Comparison of ENCODE assay signal across 8 cellular contexts in the genomic region with DNA sequence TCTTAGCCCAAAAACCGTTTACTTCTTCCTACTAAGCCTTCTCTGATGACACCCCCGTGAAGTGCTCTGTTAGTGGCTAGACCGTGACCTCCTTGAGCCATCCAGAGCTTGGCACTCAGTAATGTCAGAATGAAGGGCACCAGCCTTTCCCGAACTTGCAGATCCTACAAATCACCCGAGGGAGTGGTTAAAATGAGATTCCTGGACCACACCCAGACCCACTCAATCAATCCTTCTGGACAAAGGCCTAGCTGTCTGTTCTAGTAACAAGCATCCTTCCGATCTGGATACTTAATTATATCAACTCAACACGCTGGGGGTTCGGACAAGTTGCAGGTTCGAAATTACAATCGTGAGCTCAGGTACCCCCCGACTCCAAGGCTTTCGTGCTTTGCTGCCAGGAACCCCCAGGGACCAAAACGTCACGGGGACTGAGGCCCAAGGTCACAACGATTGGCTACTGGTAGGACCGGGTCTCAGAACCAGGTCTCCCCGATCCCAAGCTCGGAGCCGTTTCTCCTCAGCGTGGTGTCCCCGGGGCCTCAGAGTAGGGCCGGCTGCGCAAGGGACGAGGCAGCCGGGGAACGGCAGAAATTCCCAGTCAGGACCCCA. TPM values are rescaled to one million over a fixed set of nuclear protein-coding genes. Genes with fewer than 3 reads are reported as not detected.
DNase-seq lines count a peak whose midpoint lies in the region; ATAC-seq and TF ChIP-seq lines count a peak whose summit lies in the region.

No MANE protein-coding gene starts in this region.

- ATAC-seq in naive thymus-derived CD4-positive, alpha-beta T cell, result peak; percentile 7

- TF ChIP-seq CTCF in Loucy (conservative IDR thresholded peaks at IDR 0.05; ENCODE audit: low read length) (no peak), WI38 (IDR thresholded peaks at IDR 0.05; ENCODE audit: low read depth, low read length) (no peak), esophagus muscularis mucosa (IDR thresholded peaks at IDR 0.05) (no peak), uterus (IDR thresholded peaks at IDR 0.05) (no peak)

- peaks cover 15 to 66% (median 45%) of the 10 kb centered on the region in 7 donors for H3K4me1 Mint-ChIP-seq in naive thymus-derived CD4-positive, alpha-beta T cell

- peaks cover 4% of the 10 kb centered on the region for H4K20me1 ChIP-seq in Loucy (ENCODE audit: insufficient read depth, low read length, poor library complexity, severe bottlenecking)

- TF ChIP-seq EP300 in esophagus muscularis mucosa (IDR thresholded peaks at IDR 0.05), result no peak

- 2% methylated on average over 18 of the region's 26 CpGs for WGBS in esophagus muscularis mucosa

- H2AFZ ChIP-seq in Loucy (ENCODE audit: low read length), result peak overlapping the region; percentile 89

- H3K36me3 Mint-ChIP-seq in naive thymus-derived CD4-positive, alpha-beta T cell, result peaks cover 4 to 11% (median 6%) of the 10 kb centered on the region in 5 donors

- CTCF ChIA-PET in naive thymus-derived CD4-positive, alpha-beta T cell (lab: Charles Lee), result interaction anchor here (0.5 to 3.1 kb wide), 6 partner anchors 13 to 147 kb away, joined by 3 to 22 read pairs (median 6); a partner anchor contains a TSS

- peak overlapping the region; percentile 75 to 96 (median 90) for H3K27ac Mint-ChIP-seq in naive thymus-derived CD4-positive, alpha-beta T cell

- H3K9me3 Mint-ChIP-seq in naive thymus-derived CD4-positive, alpha-beta T cell, result peaks cover 0 to 2% (median 0%) of the 10 kb centered on the region in 11 donors

- H3K9ac ChIP-seq in Loucy (ENCODE audit: low read depth, low read length, poor library complexity, severe bottlenecking), result peak overlapping the region; percentile 97

- POLR2A ChIA-PET in naive thymus-derived CD4-positive, alpha-beta T cell (lab: Charles Lee), result interaction anchor here (0.6 to 6.4 kb wide), 20 partner anchors 8 to 289 kb away, joined by 3 to 95 read pairs (median 6); a partner anchor contains a TSS

- H3K9me2 ChIP-seq in Loucy (replicated peaks; ENCODE audit: low read depth, low read length), result no peaks in the 10 kb centered on the region

- H3K4me1 ChIP-seq in Loucy (ENCODE audit: insufficient read depth, low read length, poor library complexity, severe bottlenecking), result peaks cover 31% of the 10 kb centered on the region
- H3K4me1 ChIP-seq in esophagus muscularis mucosa, result peaks cover 29 to 46% (median 40%) of the 10 kb centered on the region in 4 donors
- H3K4me1 ChIP-seq in naive thymus-derived CD4-positive, alpha-beta T cell (ENCODE audit: control insufficient read depth in 2 of 2, insufficient read depth in 2 of 2, low read length in 2 of 2), result peaks cover 7 to 17% of the 10 kb centered on the region in 2 donors
- no peaks in the 10 kb centered on the region for H3K4me1 ChIP-seq in uterus

- H3K27me3 Mint-ChIP-seq in naive thymus-derived CD4-positive, alpha-beta T cell, result no peaks in the 10 kb centered on the region

- peak overlapping the region; percentile 84 for H3K4me2 ChIP-seq in Loucy (ENCODE audit: low read depth, low read length, poor library complexity, severe bottlenecking)

- no peaks in the 10 kb centered on the region for H3K27me3 ChIP-seq in H7 (ENCODE audit: control insufficient read depth, insufficient read depth, low read length)
- H3K27me3 ChIP-seq in Loucy (ENCODE audit: insufficient read depth, low read length, poor library complexity, severe bottlenecking), result no peaks in the 10 kb centered on the region
- no peaks in the 10 kb centered on the region for H3K27me3 ChIP-seq in esophagus muscularis mucosa
- no peaks in the 10 kb centered on the region for H3K27me3 ChIP-seq in naive thymus-derived CD4-positive, alpha-beta T cell (ENCODE audit: control insufficient read depth in 2 of 2, insufficient read depth in 2 of 2, low read length in 2 of 2)
- H3K27me3 ChIP-seq in uterus, result no peaks in the 10 kb centered on the region

- peak overlapping the region; percentile 91 to 96 (median 93) for H3K27ac ChIP-seq in esophagus muscularis mucosa (replicated peaks in 1 of 4)
- H3K27ac ChIP-seq in naive thymus-derived CD4-positive, alpha-beta T cell (ENCODE audit: low read depth, low read length), result peak overlapping the region; percentile 87
- peak overlapping the region; percentile 86 to 88 for H3K27ac ChIP-seq in uterus

- peak; percentile 18 for DNase-seq in NCI-H1105 treated with DMSO at 0.1 percent for 48 hours (lab: John Stamatoyannopoulos, UW)
- no peak for DNase-seq in NCI-H1105 (lab: John Stamatoyannopoulos, UW)
- DNase-seq in H7, result no peak
- no peak for DNase-seq in esophagus muscularis mucosa (ENCODE audit: extremely low spot score)
- peak in 2 of 9 donors; percentile 20 to 40 for DNase-seq in naive thymus-derived CD4-positive, alpha-beta T cell
- peak in 1 of 2 donors; percentile 31 for DNase-seq in uterus

- H3F3A ChIP-seq in Loucy (ENCODE audit: low read depth), result no peaks in the 10 kb centered on the region

- TF ChIP-seq POLR2A in esophagus muscularis mucosa (IDR thresholded peaks at IDR 0.05; ENCODE audit: low read depth) (no peak), uterus (IDR thresholded peaks at IDR 0.05) (no peak)

- H3K79me2 ChIP-seq in Loucy (ENCODE audit: insufficient read depth, low read length), result peaks cover 50% of the 10 kb centered on the region

- H3K4me3 ChIP-seq in H7 (ENCODE audit: insufficient read depth, low read depth, low read length), result peak overlapping the region; percentile 93
- H3K4me3 ChIP-seq in Loucy (ENCODE audit: low read length, poor library complexity, severe bottlenecking), result peak overlapping the region; percentile 92
- peak overlapping the region; percentile 94 for H3K4me3 ChIP-seq in WI38 (ENCODE audit: low read depth, low read length)
- peak overlapping the region; percentile 85 to 96 (median 91) for H3K4me3 ChIP-seq in esophagus muscularis mucosa
- peak overlapping the region; percentile 84 for H3K4me3 ChIP-seq in naive thymus-derived CD4-positive, alpha-beta T cell (ENCODE audit: low read length)
- H3K4me3 ChIP-seq in uterus, result peak overlapping the region; percentile 84 to 99

- H3K4me3 Mint-ChIP-seq in naive thymus-derived CD4-positive, alpha-beta T cell, result peak overlapping the region; percentile 90 to 97 (median 92)

- intact Hi-C loops in esophagus muscularis mucosa (cut with DNase I) (no loop called here), uterus (cut with DNase I; ENCODE audit: low total_unique reads) (no loop called here)
- intact Hi-C loops in naive thymus-derived CD4-positive, alpha-beta T cell (cut with micrococcal nuclease), result loop anchor here (1.0 to 10.0 kb wide), 14 partner anchors 12 to 1184 kb away; a partner anchor contains a TSS

- H3K9me3 ChIP-seq in Loucy (ENCODE audit: insufficient read depth, low read depth, low read length) (no peaks in the 10 kb centered on the region), esophagus muscularis mucosa (no peaks in the 10 kb centered on the region), uterus (no peaks in the 10 kb centered on the region)
- H3K9me3 ChIP-seq in naive thymus-derived CD4-positive, alpha-beta T cell (ENCODE audit: control insufficient read depth in 2 of 3, low read length in 3 of 3), result no peaks in the 10 kb centered on the region

- H3K36me3 ChIP-seq in H7 (replicated peaks; ENCODE audit: control insufficient read depth, insufficient read depth, low read length) (peaks cover 1% of the 10 kb centered on the region), Loucy (ENCODE audit: insufficient read depth, low read length) (no peaks in the 10 kb centered on the region), esophagus muscularis mucosa (peaks cover 4 to 10% (median 7%) of the 10 kb centered on the region in 4 donors), uterus (no peaks in the 10 kb centered on the region)
- H3K36me3 ChIP-seq in naive thymus-derived CD4-positive, alpha-beta T cell (ENCODE audit: control insufficient read depth in 2 of 3, insufficient read depth in 3 of 3, low read length in 3 of 3), result peaks cover 0 to 18% (median 0%) of the 10 kb centered on the region in 3 experiments

RNA-seq across cellular contexts. Expression of a gene that starts 0.5 kb away (rescaled TPM):
- total RNA-seq in H7 (2014; rRNA removed; shearing (Covaris generic)), result 114 and 134 TPM in 2 replicates
- total RNA-seq in esophagus muscularis mucosa (10 to 100 TPM; 24.0 to 27.0 (median 26.0) TPM), uterus (10 to 100 TPM in 3 of 4 donors, 1 to 10 TPM in 1; 9.7 to 49.0 (median 26.7) TPM)
- 10 to 100 TPM; 33.6 to 52.8 (median 35.8) TPM for total RNA-seq in naive thymus-derived CD4-positive, alpha-beta T cell
- polyA plus RNA-seq in naive thymus-derived CD4-positive, alpha-beta T cell, result 100 to 1,000 TPM in 1 of 2 donors, 10 to 100 TPM in 1; 65.2 to 119 TPM

RNA-seq across cellular contexts. Expression of a gene that starts 0.6 kb away (rescaled TPM):
- 43.3 and 59.6 TPM in 2 replicates for total RNA-seq in H7 (2014; rRNA removed; shearing (Covaris generic))
- total RNA-seq in esophagus muscularis mucosa, result 100 to 1,000 TPM in 2 of 4 donors, 10 to 100 TPM in 2; 77.2 to 115 (median 93.3) TPM
- total RNA-seq in naive thymus-derived CD4-positive, alpha-beta T cell, result 10 to 100 TPM; 16.4 to 45.4 (median 36.6) TPM
- polyA plus RNA-seq in naive thymus-derived CD4-positive, alpha-beta T cell, result 10 to 100 TPM; 25.7 to 51.7 TPM
- 10 to 100 TPM; 11.5 to 39.1 (median 23.6) TPM for total RNA-seq in uterus

RNA-seq across cellular contexts. Expression of a gene that starts 15.8 kb away (rescaled TPM):
- total RNA-seq in H7 (2014; rRNA removed; shearing (Covaris generic)), result 178 and 189 TPM in 2 replicates
- total RNA-seq in esophagus muscularis mucosa (100 to 1,000 TPM in 3 of 4 donors, 10 to 100 TPM in 1; 95.5 to 154 (median 107) TPM), uterus (100 to 1,000 TPM in 2 of 4 donors, 10 to 100 TPM in 2; 64.3 to 460 (median 104) TPM)
- 10 to 100 TPM; 63.4 to 96.3 (median 81.4) TPM for total RNA-seq in naive thymus-derived CD4-positive, alpha-beta T cell
- polyA plus RNA-seq in naive thymus-derived CD4-positive, alpha-beta T cell, result 10 to 100 TPM; 45.0 to 55.7 TPM

RNA-seq across cellular contexts. Expression of a gene that starts 39.7 kb away (rescaled TPM):
- total RNA-seq in H7 (2014; rRNA removed; shearing (Covaris generic)), result 15.3 and 15.7 TPM in 2 replicates
- total RNA-seq in esophagus muscularis mucosa, result 10 to 100 TPM; 14.5 to 36.7 (median 29.4) TPM
- 1 to 10 TPM; 2.2 to 4.0 (median 2.9) TPM for total RNA-seq in naive thymus-derived CD4-positive, alpha-beta T cell
- polyA plus RNA-seq in naive thymus-derived CD4-positive, alpha-beta T cell, result 1 to 10 TPM; 1.6 to 4.6 TPM
- 10 to 100 TPM in 3 of 4 donors, 1 to 10 TPM in 1; 1.8 to 31.6 (median 24.5) TPM for total RNA-seq in uterus

RNA-seq across cellular contexts. Expression of a gene that starts 42.1 kb away (rescaled TPM):
- not detected in 2 replicates for total RNA-seq in H7 (2014; rRNA removed; shearing (Covaris generic))
- total RNA-seq in esophagus muscularis mucosa (not detected), uterus (not detected)
- under 1 TPM in 1 of 5 experiments, not detected in 4; 0.60 TPM for total RNA-seq in naive thymus-derived CD4-positive, alpha-beta T cell
- polyA plus RNA-seq in naive thymus-derived CD4-positive, alpha-beta T cell, result not detected

Comparison
In these comparisons a context has a peak if more than half of its experiments do, and no peak if none do; other contexts are left out.
1. intact Hi-C loops: an anchor here in naive thymus-derived CD4-positive, alpha-beta T cell (1.0 to 10.0 kb wide); none called in esophagus muscularis mucosa and uterus.